In genomic region chr3:196756738-196757137, GRCh38 we compare ENCODE assay signal across 1 cellular context.
TF ChIP-seq lines count a peak whose summit lies in the region.

No MANE protein-coding gene starts in this region.

TF ChIP-seq in WTC11, 78 proteins besides CTCF, POLR2A, EP300 and RAD21 (continued from another document):
- TF ChIP-seq ARID4B (CRISPR knock-in tag; IDR thresholded peaks at IDR 0.05; ENCODE audit: borderline replicate concordance), result no peak
- no peak for TF ChIP-seq ZNF281 (CRISPR knock-in tag; IDR thresholded peaks at IDR 0.05)
- no peak for TF ChIP-seq USF1 (CRISPR knock-in tag; IDR thresholded peaks at IDR 0.05)
- TF ChIP-seq ESRRA (CRISPR knock-in tag; IDR thresholded peaks at IDR 0.05; ENCODE audit: borderline replicate concordance), result no peak
- TF ChIP-seq ZNF138 (CRISPR knock-in tag; conservative IDR thresholded peaks at IDR 0.05), result no peak
- no peak for TF ChIP-seq CBFB (CRISPR knock-in tag; IDR thresholded peaks at IDR 0.05; ENCODE audit: low read depth)
- TF ChIP-seq NFE2L1 (CRISPR knock-in tag; IDR thresholded peaks at IDR 0.05), result no peak
- TF ChIP-seq TEAD4 (CRISPR knock-in tag; IDR thresholded peaks at IDR 0.05), result no peak
- no peak for TF ChIP-seq FOXK1 (CRISPR knock-in tag; IDR thresholded peaks at IDR 0.05)
- TF ChIP-seq E2F4 (CRISPR knock-in tag; IDR thresholded peaks at IDR 0.05; ENCODE audit: borderline replicate concordance, low read depth), result no peak
- no peak for TF ChIP-seq IRF2 (CRISPR knock-in tag; IDR thresholded peaks at IDR 0.05; ENCODE audit: borderline replicate concordance, low read depth)
- TF ChIP-seq SP1 (CRISPR knock-in tag; conservative IDR thresholded peaks at IDR 0.05), result no peak
- TF ChIP-seq SMAD3 (CRISPR knock-in tag; IDR thresholded peaks at IDR 0.05; ENCODE audit: borderline replicate concordance), result no peak
